18 cellular contexts compared by ENCODE assay signal in genomic region chr9:82081507-82081906, GRCh38.
DNase-seq lines count a peak whose midpoint lies in the region; TF ChIP-seq lines count a peak whose summit lies in the region.
"Had no signal": no experiment of that assay in that cellular context is flagged by ENCODE, and none has a peak within 500 bp of the region (broad histone marks: within the 10 kb centered on the region; RNA-seq: fewer than 3 reads in every experiment).

No MANE protein-coding gene starts in this region.

- no peaks in the 10 kb centered on the region for H4K20me1 ChIP-seq in OCI-LY1 (ENCODE audit: insufficient read depth, low read length)
- H4K20me1 ChIP-seq: BLaER1 treated with 17β-estradiol and CSF1 and Interleukin-3, amounts not matched to agents 10 nM and 100 nM had no signal

- no peak overlapping the region for H3K9ac ChIP-seq in OCI-LY1 (ENCODE audit: low read length)
- H3K9ac ChIP-seq: BLaER1 treated with 17β-estradiol and CSF1 and Interleukin-3, amounts not matched to agents 10 nM and 100 nM had no signal

- 37 to 48% (median 47%) methylated on average over 2 of the region's 2 CpGs for WGBS in ovary, 3 donors

- H3K27ac ChIP-seq in OCI-LY1 (ENCODE audit: low read depth, low read length, poor library complexity, severe bottlenecking), result peak overlapping the region; percentile 29
- no peak overlapping the region for H3K27ac ChIP-seq in ovary
- H3K27ac ChIP-seq: 22Rv1; A549; BLaER1 treated with 17β-estradiol and CSF1 and Interleukin-3, amounts not matched to agents 10 nM and 100 nM had no signal

- intact Hi-C loops in ovary (cut with DNase I), result no loop called here

- DNase-seq in NCI-H1694 treated with DMSO at 0.1 percent for 48 hours (lab: John Stamatoyannopoulos, UW), result peak; percentile 41
- DNase-seq in NCI-H1694 (lab: John Stamatoyannopoulos, UW), result no peak
- DNase-seq in fibroblast of mammary gland (ENCODE audit: low read depth), result peak; percentile 19
- DNase-seq in superior temporal gyrus (ENCODE audit: extremely low spot score), result peak; percentile 27
- DNase-seq in GM13977 (ENCODE audit: low spot score), result no peak
- DNase-seq in ovary, result no peak
- DNase-seq in HuH-7 (ENCODE audit: low spot score), result no peak
- DNase-seq: Calu3; CD8-positive, alpha-beta T cell; DMS53; DND-41; EL; GOT3; H9 had no signal

- TF ChIP-seq POLR2A in ovary (IDR thresholded peaks at IDR 0.05), result no peak

- no peaks in the 10 kb centered on the region for H3K9me2 ChIP-seq in OCI-LY1 (ENCODE audit: low read depth, low read length)

- no peak for TF ChIP-seq EP300 in ovary (IDR thresholded peaks at IDR 0.05)

- in situ Hi-C loops in GM13977 (cut with MboI; ENCODE audit: low pct_unique_long_range_greater_than_20kb, low sequenced_read_pairs, unreplicated experiment), result no loop called here

- TF ChIP-seq CTCF in OCI-LY1 (IDR thresholded peaks at IDR 0.05; ENCODE audit: low read length) (no peak), fibroblast of mammary gland (conservative IDR thresholded peaks at IDR 0.05; ENCODE audit: control insufficient read depth, insufficient read depth, low read depth, low read length) (no peak), GM13977 (IDR thresholded peaks at IDR 0.05; ENCODE audit: extremely low read depth, insufficient read depth, missing control alignments) (no peak), ovary (IDR thresholded peaks at IDR 0.05) (no peak)

- H3K9me3 ChIP-seq in OCI-LY1 (ENCODE audit: low read length), result no peaks in the 10 kb centered on the region
- H3K9me3 ChIP-seq in ovary, result no peaks in the 10 kb centered on the region
- H3K9me3 ChIP-seq: A549; BLaER1 treated with 17β-estradiol and CSF1 and Interleukin-3, amounts not matched to agents 10 nM and 100 nM had no signal

- no peak overlapping the region for H3K4me3 ChIP-seq in OCI-LY1 (ENCODE audit: low read depth, low read length, poor library complexity, severe bottlenecking)
- no peak overlapping the region for H3K4me3 ChIP-seq in fibroblast of mammary gland (ENCODE audit: control insufficient read depth, low read depth, low read length)
- H3K4me3 ChIP-seq in ovary, result no peak overlapping the region
- H3K4me3 ChIP-seq: A549; BLaER1 treated with 17β-estradiol and CSF1 and Interleukin-3, amounts not matched to agents 10 nM and 100 nM had no signal

- no peaks in the 10 kb centered on the region for H3K79me2 ChIP-seq in OCI-LY1 (ENCODE audit: insufficient read depth, low read length)

- no peaks in the 10 kb centered on the region for H3F3A ChIP-seq in OCI-LY1 (ENCODE audit: insufficient read depth, low read length)

- H2AFZ ChIP-seq in OCI-LY1 (ENCODE audit: low read length), result no peak overlapping the region

- no peaks in the 10 kb centered on the region for H3K27me3 ChIP-seq in OCI-LY1 (ENCODE audit: insufficient read depth, low read length)
- H3K27me3 ChIP-seq in ovary, result no peaks in the 10 kb centered on the region
- H3K27me3 ChIP-seq: BLaER1 treated with 17β-estradiol and CSF1 and Interleukin-3, amounts not matched to agents 10 nM and 100 nM had no signal

- H3K4me2 ChIP-seq in OCI-LY1 (ENCODE audit: low read length), result no peak overlapping the region; the same call in 1 of the 2 replicates
- H3K4me2 ChIP-seq: A549; BLaER1 treated with 17β-estradiol and CSF1 and Interleukin-3, amounts not matched to agents 10 nM and 100 nM had no signal

- H3K4me1 ChIP-seq in OCI-LY1 (ENCODE audit: insufficient read depth, low read length, severe bottlenecking), result peaks cover 35% of the 10 kb centered on the region
- H3K4me1 ChIP-seq in ovary (ENCODE audit: insufficient read depth), result no peaks in the 10 kb centered on the region
- H3K4me1 ChIP-seq: A549; BLaER1 treated with 17β-estradiol and CSF1 and Interleukin-3, amounts not matched to agents 10 nM and 100 nM had no signal

- no peaks in the 10 kb centered on the region for H3K36me3 ChIP-seq in OCI-LY1 (ENCODE audit: insufficient read depth, low read length)
- H3K36me3 ChIP-seq in ovary, result no peaks in the 10 kb centered on the region
- H3K36me3 ChIP-seq: BLaER1 treated with 17β-estradiol and CSF1 and Interleukin-3, amounts not matched to agents 10 nM and 100 nM had no signal

Comparison
In these comparisons a context has a peak if more than half of its experiments do, and no peak if none do; other contexts are left out.
1. DNase-seq: peak in NCI-H1694 treated with DMSO at 0.1 percent for 48 hours (single experiment), fibroblast of mammary gland (single experiment) and superior temporal gyrus (single experiment); none in NCI-H1694 (single experiment), GM13977 (single experiment), ovary (0 of 5) and HuH-7 (single experiment).